In the genomic region with DNA sequence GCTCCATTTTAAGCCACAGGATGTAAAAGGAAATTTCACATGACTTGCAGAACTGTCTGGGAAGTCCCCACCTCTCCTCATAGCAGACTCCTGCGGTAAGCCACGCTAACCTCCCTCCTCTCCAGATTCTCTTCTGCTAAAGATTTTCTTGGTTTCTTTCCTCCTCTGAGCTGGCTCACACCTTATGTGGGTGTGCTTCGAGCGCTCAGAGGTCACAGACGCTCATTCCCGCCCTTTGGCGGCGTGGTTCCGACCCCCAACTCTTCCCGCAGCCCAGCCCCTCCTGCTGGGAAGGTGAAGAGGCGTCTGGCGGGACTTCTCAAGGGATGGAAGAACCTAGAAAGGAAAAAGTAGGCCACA, we compare ENCODE assay signal across 14 cellular contexts. TPM values are rescaled to one million over a fixed set of nuclear protein-coding genes. Genes with fewer than 3 reads are reported as not detected.
DNase-seq lines count a peak whose midpoint lies in the region; ATAC-seq and TF ChIP-seq lines count a peak whose summit lies in the region.
"Had no signal": no experiment of that assay in that cellular context is flagged by ENCODE, and none has a peak within 500 bp of the region (broad histone marks: within the 10 kb centered on the region; RNA-seq: fewer than 3 reads in every experiment).

No MANE protein-coding gene starts in this region.

- peaks cover 10% of the 10 kb centered on the region for H3K4me1 Mint-ChIP-seq in activated T-cell treated with anti-CD3 and anti-CD28 coated beads, Interleukin-2, amount 50 U/mL, for 4 hours (ENCODE audit: low read depth)
- peaks cover 10% of the 10 kb centered on the region for H3K4me1 Mint-ChIP-seq in nephron

- DNase-seq in activated T-cell treated with anti-CD3 and anti-CD28 coated beads for 24 hours (ENCODE audit: low read depth) (peak; percentile 37), NCI-H2227 treated with DMSO at 0.1 percent for 48 hours (lab: John Stamatoyannopoulos, UW) (no peak), BE2C (no peak)
- no peak for DNase-seq in activated T-cell treated with anti-CD3 and anti-CD28 coated beads, Interleukin-2, amount 50 U/mL, for 1 hour
- no peak for DNase-seq in activated T-cell treated with anti-CD3 and anti-CD28 coated beads, Interleukin-2, amount 50 U/mL, for 4 hours
- DNase-seq in stimulated activated naive CD8-positive, alpha-beta T cell treated with anti-CD3 and anti-CD28 coated beads, Interleukin-15, Interleukin-2, amounts not matched to agents 100 U/mL and 50 U/mL, for 24 hours: peak; percentile 61
- DNase-seq: GF-D8, NCI-H1417 treated with DMSO at 0.1 percent for 48 hours had no signal

- H3K4me1 ChIP-seq in BE2C: no peaks in the 10 kb centered on the region
- H3K4me1 ChIP-seq: A549, esophagus muscularis mucosa had no signal

- H3K36me3 Mint-ChIP-seq in activated T-cell treated with anti-CD3 and anti-CD28 coated beads, Interleukin-2, amount 50 U/mL, for 4 hours (ENCODE audit: insufficient read depth): no peaks in the 10 kb centered on the region
- no peaks in the 10 kb centered on the region for H3K36me3 Mint-ChIP-seq in nephron (ENCODE audit: low read depth)
- H3K36me3 Mint-ChIP-seq: brain had no signal

- no peaks in the 10 kb centered on the region for H3K36me3 ChIP-seq in BE2C
- H3K36me3 ChIP-seq: esophagus muscularis mucosa, neutrophil had no signal

- no peak overlapping the region for H3K4me3 Mint-ChIP-seq in activated T-cell treated with anti-CD3 and anti-CD28 coated beads, Interleukin-2, amount 50 U/mL, for 4 hours
- no peak overlapping the region for H3K4me3 Mint-ChIP-seq in nephron
- H3K4me3 Mint-ChIP-seq: brain had no signal

- TF ChIP-seq CTCF in nephron (IDR thresholded peaks at IDR 0.05; ENCODE audit: unreplicated experiment in 3 of 3) (no peak), BE2C (IDR thresholded peaks at IDR 0.05; ENCODE audit: low read depth, low read length) (no peak)

- no peak overlapping the region for H3K4me3 ChIP-seq in BE2C (ENCODE audit: low read depth, low read length)
- H3K4me3 ChIP-seq: A549, esophagus muscularis mucosa had no signal

- H3K9me3 ChIP-seq in BE2C: no peaks in the 10 kb centered on the region
- H3K9me3 ChIP-seq: A549, esophagus muscularis mucosa, neutrophil had no signal

- no peaks in the 10 kb centered on the region for H3K9me3 Mint-ChIP-seq in activated T-cell treated with anti-CD3 and anti-CD28 coated beads, Interleukin-2, amount 50 U/mL, for 4 hours
- peaks cover 5% of the 10 kb centered on the region for H3K9me3 Mint-ChIP-seq in nephron

- peak; percentile 96 to 98 for ATAC-seq in activated T-cell treated with anti-CD3 and anti-CD28 coated beads, Interleukin-2, amount 50 U/mL, for 4 hours
- ATAC-seq in stimulated activated naive CD8-positive, alpha-beta T cell treated with anti-CD3 and anti-CD28 coated beads, Interleukin-15, Interleukin-2, amounts not matched to agents 100 U/mL and 50 U/mL, for 24 hours: peak; percentile 97
- no peak for ATAC-seq in GM18517 (IDR thresholded peaks at IDR 0.05; ENCODE audit: unreplicated experiment)
- ATAC-seq: A549 had no signal

- H3K27me3 Mint-ChIP-seq in activated T-cell treated with anti-CD3 and anti-CD28 coated beads, Interleukin-2, amount 50 U/mL, for 4 hours (ENCODE audit: low read depth): peaks cover 7% of the 10 kb centered on the region
- no peaks in the 10 kb centered on the region for H3K27me3 Mint-ChIP-seq in nephron (ENCODE audit: low read depth)
- H3K27me3 Mint-ChIP-seq: brain had no signal

- H3K27ac Mint-ChIP-seq in nephron: peak overlapping the region; percentile 5 to 78 (median 40)

- H3K27me3 ChIP-seq in BE2C: no peaks in the 10 kb centered on the region
- H3K27me3 ChIP-seq: esophagus muscularis mucosa had no signal

RNA-seq across cellular contexts. Expression of gene CDK20, which starts 32.9 kb away (rescaled TPM):
- total RNA-seq in activated T-cell treated with anti-CD3 and anti-CD28 coated beads, Interleukin-2, amount 50 U/mL, for 4 hours: 1 to 10 TPM; 4.0 to 5.3 (median 5.3) TPM
- 13.0 TPM for polyA plus RNA-seq in BE2C (2012; ENCODE audit: insufficient read depth, insufficient read length, low read depth)

Comparison
In these comparisons a context has a peak if more than half of its experiments do, and no peak if none do; other contexts are left out.
1. DNase-seq: peak in activated T-cell treated with anti-CD3 and anti-CD28 coated beads for 24 hours (single experiment) and stimulated activated naive CD8-positive, alpha-beta T cell treated with anti-CD3 and anti-CD28 coated beads, Interleukin-15, Interleukin-2, amounts not matched to agents 100 U/mL and 50 U/mL, for 24 hours (single experiment); none in activated T-cell treated with anti-CD3 and anti-CD28 coated beads, Interleukin-2, amount 50 U/mL, for 1 hour (single experiment), activated T-cell treated with anti-CD3 and anti-CD28 coated beads, Interleukin-2, amount 50 U/mL, for 4 hours (single experiment), NCI-H2227 treated with DMSO at 0.1 percent for 48 hours (single experiment) and BE2C (single experiment).